Comparison of ENCODE assay signal across 15 cellular contexts in the genomic region with DNA sequence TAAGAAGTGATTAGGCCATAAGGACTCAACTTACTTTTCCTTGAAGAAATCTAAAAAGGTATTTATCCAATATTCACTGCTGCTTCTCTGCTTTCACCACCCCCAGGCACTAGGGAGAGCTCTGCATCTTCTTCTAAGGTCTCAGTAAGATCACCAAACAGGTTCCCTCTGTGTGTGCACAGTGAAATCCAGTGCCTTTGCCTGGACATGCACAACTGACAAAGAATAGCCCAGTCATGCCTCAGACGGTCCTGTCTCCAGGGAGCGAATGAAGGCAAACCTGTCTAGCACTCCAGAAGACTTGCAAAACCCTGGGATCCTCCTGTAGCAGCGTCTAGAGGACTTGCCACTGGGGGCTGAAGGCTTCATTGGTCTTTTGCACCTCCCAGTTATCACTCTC.
DNase-seq lines count a peak whose midpoint lies in the region; ATAC-seq and TF ChIP-seq lines count a peak whose summit lies in the region.
"Had no signal": no experiment of that assay in that cellular context is flagged by ENCODE, and none has a peak within 500 bp of the region (broad histone marks: within the 10 kb centered on the region; RNA-seq: fewer than 3 reads in every experiment).

No MANE protein-coding gene starts in this region.

- H3K27ac Mint-ChIP-seq in activated CD4-positive, alpha-beta T cell treated with anti-CD3 and anti-CD28 coated beads for 36 hours, result no peak overlapping the region
- H3K27ac Mint-ChIP-seq: activated B cell treated with CpG ODN at 0.5 μM for 24 hours; activated naive CD8-positive, alpha-beta T cell treated with anti-CD3 and anti-CD28 coated beads for 36 hours had no signal

- no peak for TF ChIP-seq CTCF in Peyer's patch (IDR thresholded peaks at IDR 0.05)

- H3K4me1 ChIP-seq in esophagus (ENCODE audit: control insufficient read depth in 2 of 2, insufficient read depth in 2 of 2, low read length in 1 of 2) (peaks cover 0 to 7% of the 10 kb centered on the region in 2 donors), Peyer's patch (no peaks in the 10 kb centered on the region)

- no peak overlapping the region for H3K4me3 Mint-ChIP-seq in activated CD4-positive, alpha-beta T cell treated with anti-CD3 and anti-CD28 coated beads for 36 hours
- H3K4me3 Mint-ChIP-seq: activated B cell treated with CpG ODN at 0.5 μM for 24 hours; activated naive CD8-positive, alpha-beta T cell treated with anti-CD3 and anti-CD28 coated beads for 36 hours had no signal

- DNase-seq in NCI-H524 (lab: John Stamatoyannopoulos, UW), result peak; percentile 7 to 68
- no peak for DNase-seq in NCI-H524 treated with DMSO at 0.1 percent for 48 hours (lab: John Stamatoyannopoulos, UW)
- DNase-seq in NCI-H526 treated with DMSO at 0.1 percent for 48 hours (lab: John Stamatoyannopoulos, UW), result peak; percentile 86
- peak; percentile 86 for DNase-seq in ureter (ENCODE audit: low spot score)
- DNase-seq in activated CD4-positive, alpha-beta T cell treated with anti-CD3 and anti-CD28 coated beads for 36 hours, result no peak
- no peak for DNase-seq in activated CD4-positive, alpha-beta T cell treated with anti-CD3 and anti-CD28 coated beads for 48 hours
- DNase-seq in Peyer's patch, result no peak
- DNase-seq: activated B cell treated with CpG ODN at 0.5 μM for 24 hours; activated naive CD8-positive, alpha-beta T cell treated with anti-CD3 and anti-CD28 coated beads for 36 hours; activated T-cell treated with anti-CD3 and anti-CD28 coated beads for 4 hours; mesenchymal stem cell; NCI-H2227 treated with DMSO at 0.1 percent for 48 hours; occipital lobe; SHP77 treated with DMSO at 0.1 percent for 48 hours had no signal

- H3K9me3 ChIP-seq in esophagus (ENCODE audit: control insufficient read depth in 2 of 2, insufficient read depth in 1 of 2, low read depth in 1 of 2, low read length in 1 of 2), result no peaks in the 10 kb centered on the region
- H3K9me3 ChIP-seq in Peyer's patch, result no peaks in the 10 kb centered on the region

- H3K9me3 Mint-ChIP-seq in activated CD4-positive, alpha-beta T cell treated with anti-CD3 and anti-CD28 coated beads for 36 hours (ENCODE audit: low read depth), result peaks cover 6% of the 10 kb centered on the region
- H3K9me3 Mint-ChIP-seq: activated B cell treated with CpG ODN at 0.5 μM for 24 hours had no signal

- no peak for ATAC-seq in activated CD4-positive, alpha-beta T cell treated with anti-CD3 and anti-CD28 coated beads for 36 hours

- no peaks in the 10 kb centered on the region for H3K27me3 Mint-ChIP-seq in activated CD4-positive, alpha-beta T cell treated with anti-CD3 and anti-CD28 coated beads for 36 hours
- H3K27me3 Mint-ChIP-seq: activated B cell treated with CpG ODN at 0.5 μM for 24 hours; activated naive CD8-positive, alpha-beta T cell treated with anti-CD3 and anti-CD28 coated beads for 36 hours had no signal

- no peaks in the 10 kb centered on the region for H3K27me3 ChIP-seq in esophagus (ENCODE audit: control insufficient read depth in 1 of 2, insufficient read depth in 2 of 2, low read length in 2 of 2)
- H3K27me3 ChIP-seq in Peyer's patch, result no peaks in the 10 kb centered on the region

- no peaks in the 10 kb centered on the region for H3K4me1 Mint-ChIP-seq in activated CD4-positive, alpha-beta T cell treated with anti-CD3 and anti-CD28 coated beads for 36 hours
- H3K4me1 Mint-ChIP-seq: activated B cell treated with CpG ODN at 0.5 μM for 24 hours; activated naive CD8-positive, alpha-beta T cell treated with anti-CD3 and anti-CD28 coated beads for 36 hours had no signal

- POLR2A ChIA-PET in activated CD4-positive, alpha-beta T cell treated with anti-CD3 and anti-CD28 coated beads for 36 hours (lab: Charles Lee), result no interaction called here

- H3K27ac ChIP-seq in esophagus (ENCODE audit: low read depth in 2 of 2, low read length in 1 of 2) (peak overlapping the region; percentile 59 to 63), Peyer's patch (no peak overlapping the region)

- 47 to 55% methylated on average over 3 of the region's 3 CpGs for WGBS in esophagus, 2 donors

- intact Hi-C loops in activated CD4-positive, alpha-beta T cell treated with anti-CD3 and anti-CD28 coated beads for 36 hours (cut with DNase I, micrococcal nuclease), result no loop called here

- H3K36me3 ChIP-seq in esophagus (ENCODE audit: control insufficient read depth in 2 of 2, insufficient read depth in 2 of 2, low read length in 1 of 2) (no peaks in the 10 kb centered on the region), Peyer's patch (no peaks in the 10 kb centered on the region)

- no peak for TF ChIP-seq POLR2A in Peyer's patch (IDR thresholded peaks at IDR 0.05)

- no peak overlapping the region for H3K4me3 ChIP-seq in esophagus (ENCODE audit: low read depth in 1 of 2, low read length in 2 of 2)
- no peak overlapping the region for H3K4me3 ChIP-seq in Peyer's patch

- CTCF ChIA-PET in activated CD4-positive, alpha-beta T cell treated with anti-CD3 and anti-CD28 coated beads for 36 hours (lab: Charles Lee), result interaction anchor here (0.6 kb wide), 1 partner anchor 26 kb away, joined by 4 read pairs; no protein-coding TSS in a partner anchor

- H3K36me3 Mint-ChIP-seq in activated CD4-positive, alpha-beta T cell treated with anti-CD3 and anti-CD28 coated beads for 36 hours (ENCODE audit: low read depth), result no peaks in the 10 kb centered on the region
- H3K36me3 Mint-ChIP-seq: activated naive CD8-positive, alpha-beta T cell treated with anti-CD3 and anti-CD28 coated beads for 36 hours had no signal

Comparison
In these comparisons a context has a peak if more than half of its experiments do, and no peak if none do; other contexts are left out.
1. DNase-seq: peak in NCI-H524 (2 of 2), NCI-H526 treated with DMSO at 0.1 percent for 48 hours (single experiment) and ureter (single experiment); none in NCI-H524 treated with DMSO at 0.1 percent for 48 hours (single experiment), activated CD4-positive, alpha-beta T cell treated with anti-CD3 and anti-CD28 coated beads for 36 hours (single experiment), activated CD4-positive, alpha-beta T cell treated with anti-CD3 and anti-CD28 coated beads for 48 hours (single experiment) and Peyer's patch (0 of 3).
2. H3K27ac ChIP-seq: peak in esophagus (2 of 2); none in Peyer's patch (0 of 4).